ENCODE assay signal across 8 cellular contexts in genomic region chr17:79923974-79924638, GRCh38.
DNase-seq lines count a peak whose midpoint lies in the region; ATAC-seq, FAIRE-seq and TF ChIP-seq lines count a peak whose summit lies in the region.
"Had no signal": no experiment of that assay in that cellular context is flagged by ENCODE, and none has a peak within 500 bp of the region (broad histone marks: within the 10 kb centered on the region; RNA-seq: fewer than 3 reads in every experiment).

No MANE protein-coding gene starts in this region.

- H3K36me3 Mint-ChIP-seq in activated T-cell treated with anti-CD3 and anti-CD28 coated beads, Interleukin-2, amount 50 U/mL, for 72 hours (ENCODE audit: insufficient read depth in 2 of 2): no peaks in the 10 kb centered on the region
- H3K36me3 Mint-ChIP-seq: memory B cell had no signal

- no peak for FAIRE-seq in kidney (lab: Jason Lieb, UNC)

- CTCF ChIA-PET in GM10248 (lab: Yijun Ruan, JAX): interaction anchor here (0.8 to 2.0 kb wide), 8 partner anchors 26 to 184 kb away, joined by 3 to 8 read pairs (median 3); partner anchors contain the start of gene CBX4

- H3K9me3 ChIP-seq in kidney (ENCODE audit: control insufficient read depth in 1 of 2, low read length in 2 of 2) (no peaks in the 10 kb centered on the region), testis (no peaks in the 10 kb centered on the region)

- intact Hi-C loops in kidney (cut with DNase I) (no loop called here), testis (cut with DNase I; ENCODE audit: low total_unique reads) (no loop called here), cardiac septum (cut with DNase I) (loop anchor here (5.0 kb wide), 1 partner anchor 137 kb away; no protein-coding TSS in a partner anchor)

- H3K27me3 ChIP-seq in testis: no peaks in the 10 kb centered on the region

- DNase-seq in GM10248 (ENCODE audit: extremely low spot score) (peak; percentile 50), M059J (ENCODE audit: low read depth) (peak; percentile 35), kidney (peak; percentile 63), testis (peak; percentile 87), NCI-H1417 treated with DMSO at 0.1 percent for 48 hours (lab: John Stamatoyannopoulos, UW) (no peak), cardiac septum (ENCODE audit: low spot score) (no peak)
- DNase-seq in activated T-cell treated with anti-CD3 and anti-CD28 coated beads, Interleukin-2, amount 50 U/mL, for 72 hours: peak; percentile 66 to 75

- TF ChIP-seq CTCF in GM10248 (IDR thresholded peaks at IDR 0.05; ENCODE audit: control extremely low read depth, extremely low read depth, low read depth, missing control alignments): peak; percentile 47
- peak; percentile 31 for TF ChIP-seq CTCF in kidney (IDR thresholded peaks at IDR 0.05; ENCODE audit: borderline replicate concordance, extremely low read depth, insufficient read depth)
- peak; percentile 47 to 65 (median 48) for TF ChIP-seq CTCF in testis (IDR thresholded peaks at IDR 0.05)

- no peak for TF ChIP-seq POLR2A in testis (IDR thresholded peaks at IDR 0.05)

- H3K4me1 ChIP-seq in kidney (ENCODE audit: control insufficient read depth in 1 of 2, insufficient read depth in 1 of 2, low read depth in 1 of 2, low read length in 2 of 2): peaks cover 4 to 7% of the 10 kb centered on the region in 2 donors
- H3K4me1 ChIP-seq in testis: peaks cover 27% of the 10 kb centered on the region

- no peak overlapping the region for H3K27ac Mint-ChIP-seq in activated T-cell treated with anti-CD3 and anti-CD28 coated beads, Interleukin-2, amount 50 U/mL, for 72 hours
- H3K27ac Mint-ChIP-seq: memory B cell had no signal

- H3K4me3 Mint-ChIP-seq in activated T-cell treated with anti-CD3 and anti-CD28 coated beads, Interleukin-2, amount 50 U/mL, for 72 hours: no peak overlapping the region
- H3K4me3 Mint-ChIP-seq: memory B cell had no signal

- POLR2A ChIA-PET in GM10248 (lab: Yijun Ruan, JAX): no interaction called here

- no peaks in the 10 kb centered on the region for H3K4me1 Mint-ChIP-seq in activated T-cell treated with anti-CD3 and anti-CD28 coated beads, Interleukin-2, amount 50 U/mL, for 72 hours (ENCODE audit: low read depth)

- no peak overlapping the region for H3K9ac ChIP-seq in kidney (ENCODE audit: low read length in 2 of 2)

- H3K27ac ChIP-seq in kidney (ENCODE audit: low read depth in 2 of 2, low read length in 2 of 2): no peak overlapping the region
- no peak overlapping the region for H3K27ac ChIP-seq in testis

- peaks cover 9% of the 10 kb centered on the region for H3K27me3 Mint-ChIP-seq in activated T-cell treated with anti-CD3 and anti-CD28 coated beads, Interleukin-2, amount 50 U/mL, for 72 hours (ENCODE audit: low read depth)

- 71 to 89% methylated on average over 9 to 14 of the region's 16 CpGs for WGBS in testis, 2 donors

- no peaks in the 10 kb centered on the region for H3K36me3 ChIP-seq in kidney (ENCODE audit: control insufficient read depth in 1 of 2, insufficient read depth in 2 of 2, low read length in 2 of 2)
- no peaks in the 10 kb centered on the region for H3K36me3 ChIP-seq in testis (ENCODE audit: low read depth, missing control alignments)

- no peaks in the 10 kb centered on the region for H3K9me3 Mint-ChIP-seq in activated T-cell treated with anti-CD3 and anti-CD28 coated beads, Interleukin-2, amount 50 U/mL, for 72 hours
- H3K9me3 Mint-ChIP-seq: memory B cell had no signal

- H3K4me3 ChIP-seq in kidney (ENCODE audit: low read length in 2 of 2): no peak overlapping the region
- no peak overlapping the region for H3K4me3 ChIP-seq in testis

- ATAC-seq in activated T-cell treated with anti-CD3 and anti-CD28 coated beads, Interleukin-2, amount 50 U/mL, for 72 hours (replicated peaks in 1 of 2): peak; percentile 56 to 64

Comparison
In these comparisons a context has a peak if more than half of its experiments do, and no peak if none do; other contexts are left out.
1. DNase-seq: peak in GM10248 (single experiment), M059J (single experiment), activated T-cell treated with anti-CD3 and anti-CD28 coated beads, Interleukin-2, amount 50 U/mL, for 72 hours (2 of 2), kidney (single experiment) and testis (single experiment); none in NCI-H1417 treated with DMSO at 0.1 percent for 48 hours (single experiment) and cardiac septum (single experiment).
2. Peak in every context shown above with its lines, with median percentiles within 50 percentile points of each other: CTCF ChIP-seq.